In the genomic region with DNA sequence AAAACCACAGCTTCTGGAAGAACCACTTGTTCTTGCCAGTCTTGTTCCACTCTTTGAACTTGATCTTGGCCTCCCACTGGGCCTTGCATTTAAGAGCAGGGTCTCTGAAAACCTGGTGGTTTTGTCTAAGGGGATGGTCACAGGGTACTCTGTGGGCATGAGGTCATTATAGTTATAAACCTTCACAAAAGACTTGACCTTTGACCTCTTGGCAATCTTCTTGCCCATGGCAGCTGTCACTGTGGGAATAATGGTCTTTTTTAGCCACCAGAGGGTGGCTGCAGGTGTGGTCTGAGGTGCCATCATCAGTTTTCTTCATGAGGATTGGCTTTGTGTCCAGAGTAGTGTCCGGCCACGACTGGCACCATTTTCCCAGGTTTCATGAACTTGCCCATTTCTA, we compare ENCODE assay signal across 2 cellular contexts.
TF ChIP-seq lines count a peak whose summit lies in the region.

No MANE protein-coding gene starts in this region.

TF ChIP-seq in HepG2, 621 proteins besides CTCF, POLR2A, EP300 and RAD21:
- no peak for TF ChIP-seq SNRNP70 (IDR thresholded peaks at IDR 0.05; ENCODE audit: low read depth, low read length)
- peak; percentile 40 for TF ChIP-seq NR2F6 (IDR thresholded peaks at IDR 0.05)
- TF ChIP-seq NR2F6 (CRISPR knock-in tag; IDR thresholded peaks at IDR 0.05), result 0 out of 2 replicates have a peak, but pooled peaks have one; percentile 10

TF ChIP-seq in K562, 482 proteins besides CTCF, POLR2A, EP300 and RAD21:
- no peak for TF ChIP-seq HOXB6 (CRISPR knock-in tag; IDR thresholded peaks at IDR 0.05; ENCODE audit: borderline replicate concordance)
- peak; percentile 69; the same call in 1 of the 2 replicates for TF ChIP-seq NR2C2 (CRISPR knock-in tag; IDR thresholded peaks at IDR 0.05)
- TF ChIP-seq NR2C2 (tag; IDR thresholded peaks at IDR 0.05), result peak; percentile 83
- no peak for TF ChIP-seq OTX1 (CRISPR knock-in tag; IDR thresholded peaks at IDR 0.05)
- no peak for TF ChIP-seq ZNF197 (CRISPR knock-in tag; IDR thresholded peaks at IDR 0.05; ENCODE audit: low read depth)
- TF ChIP-seq ADNP (tag; IDR thresholded peaks at IDR 0.05), result no peak
- TF ChIP-seq ARHGAP35 (IDR thresholded peaks at IDR 0.05; ENCODE audit: partially characterized antibody), result no peak
- TF ChIP-seq NR2C1 (IDR thresholded peaks at IDR 0.05), result peak; percentile 86
- TF ChIP-seq NR2C1 (tag; IDR thresholded peaks at IDR 0.05), result peak; percentile 88
- no peak for TF ChIP-seq HDAC6 (IDR thresholded peaks at IDR 0.05; ENCODE audit: low read depth, low read length)
- no peak for TF ChIP-seq RFX5 (IDR thresholded peaks at IDR 0.05; ENCODE audit: low read depth, low read length)
- TF ChIP-seq, protein P1, sequence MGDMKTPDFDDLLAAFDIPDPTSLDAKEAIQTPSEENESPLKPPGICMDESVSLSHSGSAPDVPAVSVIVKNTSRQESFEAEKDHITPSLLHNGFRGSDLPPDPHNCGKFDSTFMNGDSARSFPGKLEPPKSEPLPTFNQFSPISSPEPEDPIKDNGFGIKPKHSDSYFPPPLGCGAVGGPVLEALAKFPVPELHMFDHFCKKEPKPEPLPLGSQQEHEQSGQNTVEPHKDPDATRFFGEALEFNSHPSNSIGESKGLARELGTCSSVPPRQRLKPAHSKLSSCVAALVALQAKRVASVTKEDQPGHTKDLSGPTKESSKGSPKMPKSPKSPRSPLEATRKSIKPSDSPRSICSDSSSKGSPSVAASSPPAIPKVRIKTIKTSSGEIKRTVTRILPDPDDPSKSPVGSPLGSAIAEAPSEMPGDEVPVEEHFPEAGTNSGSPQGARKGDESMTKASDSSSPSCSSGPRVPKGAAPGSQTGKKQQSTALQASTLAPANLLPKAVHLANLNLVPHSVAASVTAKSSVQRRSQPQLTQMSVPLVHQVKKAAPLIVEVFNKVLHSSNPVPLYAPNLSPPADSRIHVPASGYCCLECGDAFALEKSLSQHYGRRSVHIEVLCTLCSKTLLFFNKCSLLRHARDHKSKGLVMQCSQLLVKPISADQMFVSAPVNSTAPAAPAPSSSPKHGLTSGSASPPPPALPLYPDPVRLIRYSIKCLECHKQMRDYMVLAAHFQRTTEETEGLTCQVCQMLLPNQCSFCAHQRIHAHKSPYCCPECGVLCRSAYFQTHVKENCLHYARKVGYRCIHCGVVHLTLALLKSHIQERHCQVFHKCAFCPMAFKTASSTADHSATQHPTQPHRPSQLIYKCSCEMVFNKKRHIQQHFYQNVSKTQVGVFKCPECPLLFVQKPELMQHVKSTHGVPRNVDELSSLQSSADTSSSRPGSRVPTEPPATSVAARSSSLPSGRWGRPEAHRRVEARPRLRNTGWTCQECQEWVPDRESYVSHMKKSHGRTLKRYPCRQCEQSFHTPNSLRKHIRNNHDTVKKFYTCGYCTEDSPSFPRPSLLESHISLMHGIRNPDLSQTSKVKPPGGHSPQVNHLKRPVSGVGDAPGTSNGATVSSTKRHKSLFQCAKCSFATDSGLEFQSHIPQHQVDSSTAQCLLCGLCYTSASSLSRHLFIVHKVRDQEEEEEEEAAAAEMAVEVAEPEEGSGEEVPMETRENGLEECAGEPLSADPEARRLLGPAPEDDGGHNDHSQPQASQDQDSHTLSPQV (IDR thresholded peaks at IDR 0.05), result peak; percentile 71; the same call in 1 of the 2 replicates
- TF ChIP-seq, protein P2, sequence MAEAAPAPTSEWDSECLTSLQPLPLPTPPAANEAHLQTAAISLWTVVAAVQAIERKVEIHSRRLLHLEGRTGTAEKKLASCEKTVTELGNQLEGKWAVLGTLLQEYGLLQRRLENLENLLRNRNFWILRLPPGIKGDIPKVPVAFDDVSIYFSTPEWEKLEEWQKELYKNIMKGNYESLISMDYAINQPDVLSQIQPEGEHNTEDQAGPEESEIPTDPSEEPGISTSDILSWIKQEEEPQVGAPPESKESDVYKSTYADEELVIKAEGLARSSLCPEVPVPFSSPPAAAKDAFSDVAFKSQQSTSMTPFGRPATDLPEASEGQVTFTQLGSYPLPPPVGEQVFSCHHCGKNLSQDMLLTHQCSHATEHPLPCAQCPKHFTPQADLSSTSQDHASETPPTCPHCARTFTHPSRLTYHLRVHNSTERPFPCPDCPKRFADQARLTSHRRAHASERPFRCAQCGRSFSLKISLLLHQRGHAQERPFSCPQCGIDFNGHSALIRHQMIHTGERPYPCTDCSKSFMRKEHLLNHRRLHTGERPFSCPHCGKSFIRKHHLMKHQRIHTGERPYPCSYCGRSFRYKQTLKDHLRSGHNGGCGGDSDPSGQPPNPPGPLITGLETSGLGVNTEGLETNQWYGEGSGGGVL (CRISPR knock-in tag; IDR thresholded peaks at IDR 0.05), result no peak
- TF ChIP-seq, protein P3, sequence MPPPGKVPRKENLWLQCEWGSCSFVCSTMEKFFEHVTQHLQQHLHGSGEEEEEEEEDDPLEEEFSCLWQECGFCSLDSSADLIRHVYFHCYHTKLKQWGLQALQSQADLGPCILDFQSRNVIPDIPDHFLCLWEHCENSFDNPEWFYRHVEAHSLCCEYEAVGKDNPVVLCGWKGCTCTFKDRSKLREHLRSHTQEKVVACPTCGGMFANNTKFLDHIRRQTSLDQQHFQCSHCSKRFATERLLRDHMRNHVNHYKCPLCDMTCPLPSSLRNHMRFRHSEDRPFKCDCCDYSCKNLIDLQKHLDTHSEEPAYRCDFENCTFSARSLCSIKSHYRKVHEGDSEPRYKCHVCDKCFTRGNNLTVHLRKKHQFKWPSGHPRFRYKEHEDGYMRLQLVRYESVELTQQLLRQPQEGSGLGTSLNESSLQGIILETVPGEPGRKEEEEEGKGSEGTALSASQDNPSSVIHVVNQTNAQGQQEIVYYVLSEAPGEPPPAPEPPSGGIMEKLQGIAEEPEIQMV (tag; conservative IDR thresholded peaks at IDR 0.05; ENCODE audit: low read depth), result no peak
- TF ChIP-seq ZNF668 (CRISPR knock-in tag; IDR thresholded peaks at IDR 0.05), result 0 out of 2 replicates have a peak, but pooled peaks have one; percentile 15
